ENCODE assay signal across 2 cellular contexts in genomic region chr2:182077023-182077422, GRCh38.
TF ChIP-seq lines count a peak whose summit lies in the region.

No MANE protein-coding gene starts in this region.

TF ChIP-seq in A549, 52 proteins besides CTCF, POLR2A, EP300 and RAD21:
- TF ChIP-seq KDM5A (IDR thresholded peaks at IDR 0.05) (no peak), KDM1A (IDR thresholded peaks at IDR 0.05; ENCODE audit: low read depth) (no peak)

TF ChIP-seq in HCT116, 20 proteins besides CTCF, POLR2A, EP300 and RAD21 (continued from another document):
- TF ChIP-seq JUND (IDR thresholded peaks at IDR 0.05) = no peak
- no peak for TF ChIP-seq CEBPB (IDR thresholded peaks at IDR 0.05; ENCODE audit: low read depth)
- no peak for TF ChIP-seq ZFX (IDR thresholded peaks at IDR 0.05)
- no peak for TF ChIP-seq POLR2AphosphoS5 (IDR thresholded peaks at IDR 0.05; ENCODE audit: low read depth, low read length)
- TF ChIP-seq FOSL1 (IDR thresholded peaks at IDR 0.05; ENCODE audit: low read depth) = no peak
- TF ChIP-seq SRF (IDR thresholded peaks at IDR 0.05; ENCODE audit: low read depth) = no peak
- TF ChIP-seq EZH2 (IDR thresholded peaks at IDR 0.05) = no peak
